In the genomic region with DNA sequence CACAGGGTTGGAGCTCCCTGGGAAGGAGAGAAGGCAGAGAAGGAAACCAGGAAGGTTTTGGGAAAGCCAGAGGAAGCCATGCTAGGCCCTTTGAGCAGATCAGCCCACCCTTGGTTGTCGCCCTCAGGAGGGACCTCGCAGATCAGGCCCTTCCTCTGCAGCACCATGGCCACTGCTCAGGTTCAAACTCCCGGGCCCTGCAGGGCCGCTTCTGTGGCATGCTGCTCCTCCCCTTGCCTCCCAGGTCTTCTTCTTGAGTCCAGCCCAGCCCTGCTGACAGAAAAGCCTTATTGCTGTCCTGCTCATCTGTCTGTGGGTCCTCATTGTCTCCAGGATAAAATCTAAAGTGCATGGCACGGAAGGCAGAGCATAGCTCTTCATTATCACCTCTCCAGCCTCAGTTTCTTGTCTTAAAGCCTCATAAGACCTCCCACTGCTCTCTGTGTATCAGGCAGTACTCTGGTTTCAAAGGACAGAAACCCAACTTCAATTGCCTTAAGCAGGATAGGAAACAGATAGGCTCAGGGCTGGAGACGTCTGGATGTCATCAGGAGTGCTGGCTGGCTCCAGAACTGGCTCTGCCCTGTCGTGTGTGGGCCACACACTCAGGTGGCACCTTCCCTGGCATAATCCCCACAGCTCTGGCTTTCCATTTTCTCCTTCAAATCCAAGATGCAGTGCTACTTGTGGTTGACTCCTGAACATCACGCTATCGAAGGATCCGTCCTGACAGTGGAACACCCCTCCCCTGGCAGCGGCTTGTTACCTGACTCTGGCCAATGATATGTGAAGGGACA, we compare ENCODE assay signal across 2 cellular contexts.
TF ChIP-seq lines count a peak whose summit lies in the region.

No MANE protein-coding gene starts in this region.

TF ChIP-seq in SK-N-SH, 30 proteins besides CTCF, POLR2A, EP300 and RAD21 (continued from another document):
- TF ChIP-seq REST (IDR thresholded peaks at IDR 0.05; ENCODE audit: low read depth, low read length) (no peak), CHD2 (IDR thresholded peaks at IDR 0.05; ENCODE audit: low read length, partially characterized antibody) (no peak), GABPA (IDR thresholded peaks at IDR 0.05; ENCODE audit: low read depth) (no peak), JUND (IDR thresholded peaks at IDR 0.05) (no peak), RCOR1 (IDR thresholded peaks at IDR 0.05; ENCODE audit: low read length) (0 out of 2 replicates have a peak, but pooled peaks have one; percentile 15), MAX (IDR thresholded peaks at IDR 0.05; ENCODE audit: low read depth) (no peak)

TF ChIP-seq in SK-N-SH treated with all-trans-retinoic acid at 6 μM for 48 hours, 23 proteins besides CTCF, POLR2A, EP300 and RAD21 (continued from another document):
- TF ChIP-seq, protein P1, sequence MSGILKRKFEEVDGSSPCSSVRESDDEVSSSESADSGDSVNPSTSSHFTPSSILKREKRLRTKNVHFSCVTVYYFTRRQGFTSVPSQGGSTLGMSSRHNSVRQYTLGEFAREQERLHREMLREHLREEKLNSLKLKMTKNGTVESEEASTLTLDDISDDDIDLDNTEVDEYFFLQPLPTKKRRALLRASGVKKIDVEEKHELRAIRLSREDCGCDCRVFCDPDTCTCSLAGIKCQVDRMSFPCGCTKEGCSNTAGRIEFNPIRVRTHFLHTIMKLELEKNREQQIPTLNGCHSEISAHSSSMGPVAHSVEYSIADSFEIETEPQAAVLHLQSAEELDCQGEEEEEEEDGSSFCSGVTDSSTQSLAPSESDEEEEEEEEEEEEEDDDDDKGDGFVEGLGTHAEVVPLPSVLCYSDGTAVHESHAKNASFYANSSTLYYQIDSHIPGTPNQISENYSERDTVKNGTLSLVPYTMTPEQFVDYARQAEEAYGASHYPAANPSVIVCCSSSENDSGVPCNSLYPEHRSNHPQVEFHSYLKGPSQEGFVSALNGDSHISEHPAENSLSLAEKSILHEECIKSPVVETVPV (CRISPR knock-in tag; IDR thresholded peaks at IDR 0.05), result no peak
TF ChIP-seq in SK-N-SH treated with all-trans-retinoic acid at 6 μM for 48 hours: peak in this region for 0.
